ENCODE assay signal across 1 cellular context in the genomic region with DNA sequence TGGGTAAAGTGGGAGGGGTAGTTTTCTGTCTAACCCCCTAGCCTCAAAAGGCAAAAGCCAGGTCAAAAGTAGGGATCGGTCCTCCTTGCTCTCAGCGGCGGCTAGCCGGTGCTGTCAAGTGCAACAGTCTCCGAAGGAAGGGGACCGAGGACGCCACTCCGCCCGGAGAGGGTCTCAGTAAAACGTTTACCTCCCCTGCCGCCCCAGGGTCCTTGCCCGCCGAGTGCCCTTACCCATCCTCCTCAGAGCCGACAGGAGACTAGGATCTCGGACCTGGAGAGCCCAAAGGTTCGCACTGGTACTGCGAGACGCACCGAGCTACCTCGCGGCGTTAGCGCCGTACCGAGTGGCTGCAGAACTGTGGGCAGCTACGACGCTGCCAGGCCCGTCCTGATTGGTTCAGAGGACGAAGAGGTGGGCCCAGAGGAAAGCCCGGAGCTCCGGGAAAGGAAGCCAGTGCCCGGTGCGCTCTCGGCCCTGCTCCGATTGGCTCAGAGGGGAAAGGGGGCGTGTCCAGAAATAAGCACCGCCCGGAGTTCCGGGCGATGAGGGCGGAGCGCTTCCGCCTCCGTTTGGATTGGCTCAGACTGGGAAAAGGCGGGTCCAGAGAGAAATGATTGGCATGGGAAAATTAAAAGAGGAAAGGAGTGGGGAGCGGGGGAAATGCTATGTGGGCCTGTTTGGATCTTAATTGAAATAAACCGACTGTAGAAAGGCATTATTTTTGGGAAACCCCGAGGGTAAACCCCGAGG.
TF ChIP-seq lines count a peak whose summit lies in the region.

A gene with protein sequence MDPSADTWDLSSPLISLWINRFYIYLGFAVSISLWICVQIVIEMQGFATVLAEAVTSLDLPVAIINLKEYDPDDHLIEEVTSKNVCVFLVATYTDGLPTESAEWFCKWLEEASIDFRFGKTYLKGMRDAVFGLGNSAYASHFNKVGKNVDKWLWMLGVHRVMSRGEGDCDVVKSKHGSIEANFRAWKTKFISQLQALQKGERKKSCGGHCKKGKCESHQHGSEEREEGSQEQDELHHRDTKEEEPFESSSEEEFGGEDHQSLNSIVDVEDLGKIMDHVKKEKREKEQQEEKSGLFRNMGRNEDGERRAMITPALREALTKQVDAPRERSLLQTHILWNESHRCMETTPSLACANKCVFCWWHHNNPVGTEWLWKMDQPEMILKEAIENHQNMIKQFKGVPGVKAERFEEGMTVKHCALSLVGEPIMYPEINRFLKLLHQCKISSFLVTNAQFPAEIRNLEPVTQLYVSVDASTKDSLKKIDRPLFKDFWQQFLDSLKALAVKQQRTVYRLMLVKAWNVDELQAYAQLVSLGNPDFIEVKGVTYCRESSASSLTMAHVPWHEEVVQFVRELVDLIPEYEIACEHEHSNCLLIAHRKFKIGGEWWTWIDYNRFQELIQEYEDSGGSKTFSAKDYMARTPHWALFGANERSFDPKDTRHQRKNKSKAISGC (minus strand): TSS at position 362 of the 753 bp plus-strand sequence. CDS start 125 bp downstream, at position 237.

TF ChIP-seq in HepG2, 621 proteins besides CTCF, POLR2A, EP300 and RAD21 (continued from another document and continues in another):
- TF ChIP-seq, protein P1, sequence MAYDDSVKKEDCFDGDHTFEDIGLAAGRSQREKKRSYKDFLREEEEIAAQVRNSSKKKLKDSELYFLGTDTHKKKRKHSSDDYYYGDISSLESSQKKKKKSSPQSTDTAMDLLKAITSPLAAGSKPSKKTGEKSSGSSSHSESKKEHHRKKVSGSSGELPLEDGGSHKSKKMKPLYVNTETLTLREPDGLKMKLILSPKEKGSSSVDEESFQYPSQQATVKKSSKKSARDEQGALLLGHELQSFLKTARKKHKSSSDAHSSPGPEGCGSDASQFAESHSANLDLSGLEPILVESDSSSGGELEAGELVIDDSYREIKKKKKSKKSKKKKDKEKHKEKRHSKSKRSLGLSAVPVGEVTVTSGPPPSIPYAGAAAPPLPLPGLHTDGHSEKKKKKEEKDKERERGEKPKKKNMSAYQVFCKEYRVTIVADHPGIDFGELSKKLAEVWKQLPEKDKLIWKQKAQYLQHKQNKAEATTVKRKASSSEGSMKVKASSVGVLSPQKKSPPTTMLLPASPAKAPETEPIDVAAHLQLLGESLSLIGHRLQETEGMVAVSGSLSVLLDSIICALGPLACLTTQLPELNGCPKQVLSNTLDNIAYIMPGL (CRISPR knock-in tag; IDR thresholded peaks at IDR 0.05; ENCODE audit: borderline replicate concordance in 1 of 2, low read depth in 1 of 2), result peak in 1 of 2 experiments; percentile 55; a peak in 1 of 4 replicates
- TF ChIP-seq, protein P2, sequence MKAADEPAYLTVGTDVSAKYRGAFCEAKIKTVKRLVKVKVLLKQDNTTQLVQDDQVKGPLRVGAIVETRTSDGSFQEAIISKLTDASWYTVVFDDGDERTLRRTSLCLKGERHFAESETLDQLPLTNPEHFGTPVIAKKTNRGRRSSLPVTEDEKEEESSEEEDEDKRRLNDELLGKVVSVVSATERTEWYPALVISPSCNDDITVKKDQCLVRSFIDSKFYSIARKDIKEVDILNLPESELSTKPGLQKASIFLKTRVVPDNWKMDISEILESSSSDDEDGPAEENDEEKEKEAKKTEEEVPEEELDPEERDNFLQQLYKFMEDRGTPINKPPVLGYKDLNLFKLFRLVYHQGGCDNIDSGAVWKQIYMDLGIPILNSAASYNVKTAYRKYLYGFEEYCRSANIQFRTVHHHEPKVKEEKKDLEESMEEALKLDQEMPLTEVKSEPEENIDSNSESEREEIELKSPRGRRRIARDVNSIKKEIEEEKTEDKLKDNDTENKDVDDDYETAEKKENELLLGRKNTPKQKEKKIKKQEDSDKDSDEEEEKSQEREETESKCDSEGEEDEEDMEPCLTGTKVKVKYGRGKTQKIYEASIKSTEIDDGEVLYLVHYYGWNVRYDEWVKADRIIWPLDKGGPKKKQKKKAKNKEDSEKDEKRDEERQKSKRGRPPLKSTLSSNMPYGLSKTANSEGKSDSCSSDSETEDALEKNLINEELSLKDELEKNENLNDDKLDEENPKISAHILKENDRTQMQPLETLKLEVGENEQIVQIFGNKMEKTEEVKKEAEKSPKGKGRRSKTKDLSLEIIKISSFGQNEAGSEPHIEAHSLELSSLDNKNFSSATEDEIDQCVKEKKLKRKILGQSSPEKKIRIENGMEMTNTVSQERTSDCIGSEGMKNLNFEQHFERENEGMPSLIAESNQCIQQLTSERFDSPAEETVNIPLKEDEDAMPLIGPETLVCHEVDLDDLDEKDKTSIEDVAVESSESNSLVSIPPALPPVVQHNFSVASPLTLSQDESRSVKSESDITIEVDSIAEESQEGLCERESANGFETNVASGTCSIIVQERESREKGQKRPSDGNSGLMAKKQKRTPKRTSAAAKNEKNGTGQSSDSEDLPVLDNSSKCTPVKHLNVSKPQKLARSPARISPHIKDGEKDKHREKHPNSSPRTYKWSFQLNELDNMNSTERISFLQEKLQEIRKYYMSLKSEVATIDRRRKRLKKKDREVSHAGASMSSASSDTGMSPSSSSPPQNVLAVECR (CRISPR knock-in tag; IDR thresholded peaks at IDR 0.05; ENCODE audit: borderline replicate concordance), result peak; percentile 85; the same call in 1 of the 2 replicates
- TF ChIP-seq, protein P3, sequence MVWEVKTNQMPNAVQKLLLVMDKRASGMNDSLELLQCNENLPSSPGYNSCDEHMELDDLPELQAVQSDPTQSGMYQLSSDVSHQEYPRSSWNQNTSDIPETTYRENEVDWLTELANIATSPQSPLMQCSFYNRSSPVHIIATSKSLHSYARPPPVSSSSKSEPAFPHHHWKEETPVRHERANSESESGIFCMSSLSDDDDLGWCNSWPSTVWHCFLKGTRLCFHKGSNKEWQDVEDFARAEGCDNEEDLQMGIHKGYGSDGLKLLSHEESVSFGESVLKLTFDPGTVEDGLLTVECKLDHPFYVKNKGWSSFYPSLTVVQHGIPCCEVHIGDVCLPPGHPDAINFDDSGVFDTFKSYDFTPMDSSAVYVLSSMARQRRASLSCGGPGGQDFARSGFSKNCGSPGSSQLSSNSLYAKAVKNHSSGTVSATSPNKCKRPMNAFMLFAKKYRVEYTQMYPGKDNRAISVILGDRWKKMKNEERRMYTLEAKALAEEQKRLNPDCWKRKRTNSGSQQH (CRISPR knock-in tag; IDR thresholded peaks at IDR 0.05; ENCODE audit: low read depth), result 0 out of 2 replicates have a peak, but pooled peaks have one; percentile 61
- TF ChIP-seq KDM3A (CRISPR knock-in tag; IDR thresholded peaks at IDR 0.05; ENCODE audit: low read depth), result 0 out of 2 replicates have a peak, but pooled peaks have one; percentile 45
- TF ChIP-seq, protein P4, sequence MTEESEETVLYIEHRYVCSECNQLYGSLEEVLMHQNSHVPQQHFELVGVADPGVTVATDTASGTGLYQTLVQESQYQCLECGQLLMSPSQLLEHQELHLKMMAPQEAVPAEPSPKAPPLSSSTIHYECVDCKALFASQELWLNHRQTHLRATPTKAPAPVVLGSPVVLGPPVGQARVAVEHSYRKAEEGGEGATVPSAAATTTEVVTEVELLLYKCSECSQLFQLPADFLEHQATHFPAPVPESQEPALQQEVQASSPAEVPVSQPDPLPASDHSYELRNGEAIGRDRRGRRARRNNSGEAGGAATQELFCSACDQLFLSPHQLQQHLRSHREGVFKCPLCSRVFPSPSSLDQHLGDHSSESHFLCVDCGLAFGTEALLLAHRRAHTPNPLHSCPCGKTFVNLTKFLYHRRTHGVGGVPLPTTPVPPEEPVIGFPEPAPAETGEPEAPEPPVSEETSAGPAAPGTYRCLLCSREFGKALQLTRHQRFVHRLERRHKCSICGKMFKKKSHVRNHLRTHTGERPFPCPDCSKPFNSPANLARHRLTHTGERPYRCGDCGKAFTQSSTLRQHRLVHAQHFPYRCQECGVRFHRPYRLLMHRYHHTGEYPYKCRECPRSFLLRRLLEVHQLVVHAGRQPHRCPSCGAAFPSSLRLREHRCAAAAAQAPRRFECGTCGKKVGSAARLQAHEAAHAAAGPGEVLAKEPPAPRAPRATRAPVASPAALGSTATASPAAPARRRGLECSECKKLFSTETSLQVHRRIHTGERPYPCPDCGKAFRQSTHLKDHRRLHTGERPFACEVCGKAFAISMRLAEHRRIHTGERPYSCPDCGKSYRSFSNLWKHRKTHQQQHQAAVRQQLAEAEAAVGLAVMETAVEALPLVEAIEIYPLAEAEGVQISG (CRISPR knock-in tag; IDR thresholded peaks at IDR 0.05), result peak; percentile 52; the same call in 1 of the 2 replicates
- 0 out of 2 replicates have a peak, but pooled peaks have one; percentile 39 for TF ChIP-seq NRL (CRISPR knock-in tag; IDR thresholded peaks at IDR 0.05; ENCODE audit: borderline replicate concordance)
- TF ChIP-seq, protein P5, sequence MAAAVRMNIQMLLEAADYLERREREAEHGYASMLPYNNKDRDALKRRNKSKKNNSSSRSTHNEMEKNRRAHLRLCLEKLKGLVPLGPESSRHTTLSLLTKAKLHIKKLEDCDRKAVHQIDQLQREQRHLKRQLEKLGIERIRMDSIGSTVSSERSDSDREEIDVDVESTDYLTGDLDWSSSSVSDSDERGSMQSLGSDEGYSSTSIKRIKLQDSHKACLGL (CRISPR knock-in tag; IDR thresholded peaks at IDR 0.05), result 0 out of 2 replicates have a peak, but pooled peaks have one; percentile 60
- TF ChIP-seq, protein P6, sequence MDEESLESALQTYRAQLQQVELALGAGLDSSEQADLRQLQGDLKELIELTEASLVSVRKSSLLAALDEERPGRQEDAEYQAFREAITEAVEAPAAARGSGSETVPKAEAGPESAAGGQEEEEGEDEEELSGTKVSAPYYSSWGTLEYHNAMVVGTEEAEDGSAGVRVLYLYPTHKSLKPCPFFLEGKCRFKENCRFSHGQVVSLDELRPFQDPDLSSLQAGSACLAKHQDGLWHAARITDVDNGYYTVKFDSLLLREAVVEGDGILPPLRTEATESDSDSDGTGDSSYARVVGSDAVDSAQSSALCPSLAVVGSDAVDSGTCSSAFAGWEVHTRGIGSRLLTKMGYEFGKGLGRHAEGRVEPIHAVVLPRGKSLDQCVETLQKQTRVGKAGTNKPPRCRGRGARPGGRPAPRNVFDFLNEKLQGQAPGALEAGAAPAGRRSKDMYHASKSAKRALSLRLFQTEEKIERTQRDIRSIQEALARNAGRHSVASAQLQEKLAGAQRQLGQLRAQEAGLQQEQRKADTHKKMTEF (CRISPR knock-in tag; IDR thresholded peaks at IDR 0.05), result peak; percentile 65
- TF ChIP-seq, protein P7, sequence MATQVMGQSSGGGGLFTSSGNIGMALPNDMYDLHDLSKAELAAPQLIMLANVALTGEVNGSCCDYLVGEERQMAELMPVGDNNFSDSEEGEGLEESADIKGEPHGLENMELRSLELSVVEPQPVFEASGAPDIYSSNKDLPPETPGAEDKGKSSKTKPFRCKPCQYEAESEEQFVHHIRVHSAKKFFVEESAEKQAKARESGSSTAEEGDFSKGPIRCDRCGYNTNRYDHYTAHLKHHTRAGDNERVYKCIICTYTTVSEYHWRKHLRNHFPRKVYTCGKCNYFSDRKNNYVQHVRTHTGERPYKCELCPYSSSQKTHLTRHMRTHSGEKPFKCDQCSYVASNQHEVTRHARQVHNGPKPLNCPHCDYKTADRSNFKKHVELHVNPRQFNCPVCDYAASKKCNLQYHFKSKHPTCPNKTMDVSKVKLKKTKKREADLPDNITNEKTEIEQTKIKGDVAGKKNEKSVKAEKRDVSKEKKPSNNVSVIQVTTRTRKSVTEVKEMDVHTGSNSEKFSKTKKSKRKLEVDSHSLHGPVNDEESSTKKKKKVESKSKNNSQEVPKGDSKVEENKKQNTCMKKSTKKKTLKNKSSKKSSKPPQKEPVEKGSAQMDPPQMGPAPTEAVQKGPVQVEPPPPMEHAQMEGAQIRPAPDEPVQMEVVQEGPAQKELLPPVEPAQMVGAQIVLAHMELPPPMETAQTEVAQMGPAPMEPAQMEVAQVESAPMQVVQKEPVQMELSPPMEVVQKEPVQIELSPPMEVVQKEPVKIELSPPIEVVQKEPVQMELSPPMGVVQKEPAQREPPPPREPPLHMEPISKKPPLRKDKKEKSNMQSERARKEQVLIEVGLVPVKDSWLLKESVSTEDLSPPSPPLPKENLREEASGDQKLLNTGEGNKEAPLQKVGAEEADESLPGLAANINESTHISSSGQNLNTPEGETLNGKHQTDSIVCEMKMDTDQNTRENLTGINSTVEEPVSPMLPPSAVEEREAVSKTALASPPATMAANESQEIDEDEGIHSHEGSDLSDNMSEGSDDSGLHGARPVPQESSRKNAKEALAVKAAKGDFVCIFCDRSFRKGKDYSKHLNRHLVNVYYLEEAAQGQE (IDR thresholded peaks at IDR 0.05; ENCODE audit: borderline replicate concordance in 1 of 2, low read depth in 1 of 2, low read length in 2 of 2), result 0 out of 4 replicates have a peak, but pooled peaks of 1 of the 2 experiments have one; percentile 13
- TF ChIP-seq CREB1 (IDR thresholded peaks at IDR 0.05), result peak; percentile 71
- TF ChIP-seq CREB1 (CRISPR knock-in tag; IDR thresholded peaks at IDR 0.05), result peak; percentile 85
- TF ChIP-seq ZMYM4 (CRISPR knock-in tag; IDR thresholded peaks at IDR 0.05), result peak; percentile 61; the same call in 1 of the 2 replicates
- TF ChIP-seq MXD4 (CRISPR knock-in tag; IDR thresholded peaks at IDR 0.05), result peak; percentile 79
- TF ChIP-seq KDM2A (CRISPR knock-in tag; IDR thresholded peaks at IDR 0.05; ENCODE audit: borderline replicate concordance, low read depth), result peak; percentile 59; the same call in 1 of the 2 replicates
- TF ChIP-seq ZNF350 (CRISPR knock-in tag; IDR thresholded peaks at IDR 0.05; ENCODE audit: borderline replicate concordance, low read depth), result peak; percentile 74; the same call in 1 of the 2 replicates
- TF ChIP-seq, protein P8, sequence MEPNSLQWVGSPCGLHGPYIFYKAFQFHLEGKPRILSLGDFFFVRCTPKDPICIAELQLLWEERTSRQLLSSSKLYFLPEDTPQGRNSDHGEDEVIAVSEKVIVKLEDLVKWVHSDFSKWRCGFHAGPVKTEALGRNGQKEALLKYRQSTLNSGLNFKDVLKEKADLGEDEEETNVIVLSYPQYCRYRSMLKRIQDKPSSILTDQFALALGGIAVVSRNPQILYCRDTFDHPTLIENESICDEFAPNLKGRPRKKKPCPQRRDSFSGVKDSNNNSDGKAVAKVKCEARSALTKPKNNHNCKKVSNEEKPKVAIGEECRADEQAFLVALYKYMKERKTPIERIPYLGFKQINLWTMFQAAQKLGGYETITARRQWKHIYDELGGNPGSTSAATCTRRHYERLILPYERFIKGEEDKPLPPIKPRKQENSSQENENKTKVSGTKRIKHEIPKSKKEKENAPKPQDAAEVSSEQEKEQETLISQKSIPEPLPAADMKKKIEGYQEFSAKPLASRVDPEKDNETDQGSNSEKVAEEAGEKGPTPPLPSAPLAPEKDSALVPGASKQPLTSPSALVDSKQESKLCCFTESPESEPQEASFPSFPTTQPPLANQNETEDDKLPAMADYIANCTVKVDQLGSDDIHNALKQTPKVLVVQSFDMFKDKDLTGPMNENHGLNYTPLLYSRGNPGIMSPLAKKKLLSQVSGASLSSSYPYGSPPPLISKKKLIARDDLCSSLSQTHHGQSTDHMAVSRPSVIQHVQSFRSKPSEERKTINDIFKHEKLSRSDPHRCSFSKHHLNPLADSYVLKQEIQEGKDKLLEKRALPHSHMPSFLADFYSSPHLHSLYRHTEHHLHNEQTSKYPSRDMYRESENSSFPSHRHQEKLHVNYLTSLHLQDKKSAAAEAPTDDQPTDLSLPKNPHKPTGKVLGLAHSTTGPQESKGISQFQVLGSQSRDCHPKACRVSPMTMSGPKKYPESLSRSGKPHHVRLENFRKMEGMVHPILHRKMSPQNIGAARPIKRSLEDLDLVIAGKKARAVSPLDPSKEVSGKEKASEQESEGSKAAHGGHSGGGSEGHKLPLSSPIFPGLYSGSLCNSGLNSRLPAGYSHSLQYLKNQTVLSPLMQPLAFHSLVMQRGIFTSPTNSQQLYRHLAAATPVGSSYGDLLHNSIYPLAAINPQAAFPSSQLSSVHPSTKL (CRISPR knock-in tag; IDR thresholded peaks at IDR 0.05), result 0 out of 2 replicates have a peak, but pooled peaks have one; percentile 34
